Comparison of ENCODE assay signal across 13 cellular contexts in the genomic region with DNA sequence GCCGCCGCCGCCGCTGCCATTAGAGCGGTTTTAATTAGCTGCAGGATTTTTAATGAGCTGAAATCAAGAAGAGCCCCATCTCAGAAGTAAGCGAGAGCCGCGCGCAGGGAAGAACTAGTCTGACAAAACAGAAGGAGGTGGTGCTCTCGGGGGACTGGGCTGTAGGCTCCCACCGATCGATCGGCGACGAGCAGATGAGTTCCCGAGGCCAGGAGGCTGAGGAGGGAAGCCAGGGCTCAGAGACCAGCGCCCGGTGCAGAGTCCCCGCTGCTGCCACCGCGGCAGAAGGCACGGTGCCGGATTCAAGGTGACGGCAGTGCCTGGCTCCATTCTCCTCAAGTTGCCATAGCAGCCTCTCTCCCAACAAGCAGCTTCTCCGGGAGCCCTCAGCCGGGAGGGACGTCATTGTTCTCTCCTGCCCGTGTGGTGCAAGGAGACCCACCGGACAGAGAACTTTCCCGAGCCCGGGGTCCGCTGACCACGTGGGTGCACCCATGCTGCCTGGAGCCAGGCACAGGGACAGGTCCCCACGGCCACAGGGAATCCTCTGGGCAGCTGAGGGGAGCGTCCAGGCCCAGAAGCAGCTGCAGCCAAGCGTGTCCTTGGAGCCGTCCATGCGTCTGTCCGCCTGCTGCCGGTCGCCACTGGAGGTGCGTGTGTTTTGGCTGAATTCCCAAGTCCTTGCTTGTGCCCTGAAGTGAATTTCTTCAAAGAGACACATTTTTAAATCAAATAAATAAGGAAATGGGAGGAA.
DNase-seq lines count a peak whose midpoint lies in the region; FAIRE-seq and TF ChIP-seq lines count a peak whose summit lies in the region.
"Had no signal": no experiment of that assay in that cellular context is flagged by ENCODE, and none has a peak within 500 bp of the region (broad histone marks: within the 10 kb centered on the region; RNA-seq: fewer than 3 reads in every experiment).

No MANE protein-coding gene starts in this region.

- H3K9me3 Mint-ChIP-seq in activated T-helper 2 cell treated with anti-CD3 and anti-CD28 coated beads, Interferon-gamma antibody, Interleukin-2, Interleukin-4, amounts not matched to agents 10 μg/mL and 5 μg/mL and 100 μg/mL, durations not matched to agents 14 hours and 24 hours and 36 hours = no peaks in the 10 kb centered on the region
- H3K9me3 Mint-ChIP-seq: activated naive CD4-positive, alpha-beta T cell treated with anti-CD3 and anti-CD28 coated beads, Interleukin-2, amount 50 U/mL, for 72 hours; central memory CD8-positive, alpha-beta T cell had no signal

- no peak overlapping the region for H3K4me3 Mint-ChIP-seq in activated T-helper 2 cell treated with anti-CD3 and anti-CD28 coated beads, Interferon-gamma antibody, Interleukin-2, Interleukin-4, amounts not matched to agents 10 μg/mL and 5 μg/mL and 100 μg/mL, durations not matched to agents 14 hours and 24 hours and 36 hours (ENCODE audit: low read depth)
- H3K4me3 Mint-ChIP-seq: central memory CD8-positive, alpha-beta T cell; HFFc6 had no signal

- POLR2A ChIA-PET in endothelial cell of umbilical vein (lab: Charles Lee) = no interaction called here

- H2AFZ ChIP-seq in endothelial cell of umbilical vein (ENCODE audit: low read depth, low read length) = no peak overlapping the region

- dilution Hi-C loops in endothelial cell of umbilical vein (cut with MboI; ENCODE audit: extremely low pct_ligation_motif_present, low sequenced_read_pairs) = no loop called here

- CTCF ChIA-PET in endothelial cell of umbilical vein (lab: Charles Lee) = no interaction called here

- no peaks in the 10 kb centered on the region for H3K27me3 ChIP-seq in endothelial cell of umbilical vein (ENCODE audit: control insufficient read depth in 2 of 2, insufficient read depth in 2 of 2, low read length in 2 of 2)
- H3K27me3 ChIP-seq: upper lobe of left lung had no signal

- no peaks in the 10 kb centered on the region for H3K4me1 ChIP-seq in endothelial cell of umbilical vein (ENCODE audit: control insufficient read depth, extremely low read depth, insufficient read depth, low read length)
- H3K4me1 ChIP-seq: upper lobe of left lung had no signal

- H3K4me3 ChIP-seq in endothelial cell of umbilical vein (replicated peaks in 1 of 3; ENCODE audit: insufficient read depth in 1 of 3, low read depth in 1 of 3, low read length in 3 of 3) = no peak overlapping the region
- H3K4me3 ChIP-seq: esophagus muscularis mucosa, upper lobe of left lung had no signal

- no peaks in the 10 kb centered on the region for H3K9me3 ChIP-seq in endothelial cell of umbilical vein (replicated peaks; ENCODE audit: control insufficient read depth, insufficient read depth, low read length)
- H3K9me3 ChIP-seq: esophagus muscularis mucosa, upper lobe of left lung had no signal

- TF ChIP-seq CTCF in endothelial cell of umbilical vein (IDR thresholded peaks at IDR 0.05; ENCODE audit: extremely low read depth in 1 of 2, insufficient read depth in 1 of 2, low read depth in 1 of 2, low read length in 2 of 2) = no peak

- no peak overlapping the region for H3K27ac Mint-ChIP-seq in activated T-helper 2 cell treated with anti-CD3 and anti-CD28 coated beads, Interferon-gamma antibody, Interleukin-2, Interleukin-4, amounts not matched to agents 10 μg/mL and 5 μg/mL and 100 μg/mL, durations not matched to agents 14 hours and 24 hours and 36 hours
- H3K27ac Mint-ChIP-seq: activated naive CD4-positive, alpha-beta T cell treated with anti-CD3 and anti-CD28 coated beads, Interleukin-2, amount 50 U/mL, for 72 hours; HFFc6 had no signal

- H3K4me1 Mint-ChIP-seq in activated T-helper 2 cell treated with anti-CD3 and anti-CD28 coated beads, Interferon-gamma antibody, Interleukin-2, Interleukin-4, amounts not matched to agents 10 μg/mL and 5 μg/mL and 100 μg/mL, durations not matched to agents 14 hours and 24 hours and 36 hours (ENCODE audit: low read depth) = no peaks in the 10 kb centered on the region
- H3K4me1 Mint-ChIP-seq: central memory CD8-positive, alpha-beta T cell had no signal

- TF ChIP-seq POLR2A in endothelial cell of umbilical vein (IDR thresholded peaks at IDR 0.05; ENCODE audit: low read depth, low read length) = no peak

- no peaks in the 10 kb centered on the region for H4K20me1 ChIP-seq in endothelial cell of umbilical vein (replicated peaks; ENCODE audit: control insufficient read depth, extremely low read depth, insufficient read depth, low read length)

- H3K4me2 ChIP-seq in endothelial cell of umbilical vein (ENCODE audit: insufficient read depth, low read length) = no peak overlapping the region

- FAIRE-seq in endothelial cell of umbilical vein (lab: Jason Lieb, UNC) = no peak

- DNase-seq in NCI-H1436 (lab: John Stamatoyannopoulos, UW) (peak; percentile 30), NCI-H1436 treated with DMSO at 0.1 percent for 48 hours (lab: John Stamatoyannopoulos, UW) (no peak), NCI-H2227 treated with DMSO at 0.1 percent for 48 hours (lab: John Stamatoyannopoulos, UW) (peak; percentile 63), endothelial cell of umbilical vein (ENCODE audit: low read depth, low spot score) (no peak), posterior vena cava (ENCODE audit: low spot score) (peak; percentile 74), SIG-M5 treated with dmso at 0.1 percent for 504 hours (lab: John Stamatoyannopoulos, UW; ENCODE audit: unreplicated experiment) (no peak), epidermal melanocyte (ENCODE audit: insufficient read length, low spot score) (no peak)
- no peak for DNase-seq in activated T-helper 2 cell treated with anti-CD3 and anti-CD28 coated beads, Interferon-gamma antibody, Interleukin-2, Interleukin-4, amounts not matched to agents 10 μg/mL and 5 μg/mL and 100 μg/mL, durations not matched to agents 14 hours and 24 hours and 36 hours (ENCODE audit: low spot score)

- intact Hi-C loops in endothelial cell of umbilical vein (cut with micrococcal nuclease) = loop anchor here (10.0 kb wide), 1 partner anchor 250 kb away; no protein-coding TSS in a partner anchor
- intact Hi-C loops in posterior vena cava (cut with DNase I) = loop anchor here in 1 of 2 donors (5.0 kb wide), 1 partner anchor 467 kb away; no protein-coding TSS in a partner anchor
- intact Hi-C loops in activated T-helper 2 cell treated with anti-CD3 and anti-CD28 coated beads, Interferon-gamma antibody, Interleukin-2, Interleukin-4, amounts not matched to agents 10 μg/mL and 5 μg/mL and 100 μg/mL, durations not matched to agents 14 hours and 24 hours and 36 hours (cut with micrococcal nuclease) = no loop called here

- H3K9ac ChIP-seq in endothelial cell of umbilical vein (replicated peaks; ENCODE audit: extremely low read depth, insufficient read depth, low read length) = no peak overlapping the region

- no peaks in the 10 kb centered on the region for H3K36me3 Mint-ChIP-seq in activated T-helper 2 cell treated with anti-CD3 and anti-CD28 coated beads, Interferon-gamma antibody, Interleukin-2, Interleukin-4, amounts not matched to agents 10 μg/mL and 5 μg/mL and 100 μg/mL, durations not matched to agents 14 hours and 24 hours and 36 hours (ENCODE audit: low read depth)
- H3K36me3 Mint-ChIP-seq: activated naive CD4-positive, alpha-beta T cell treated with anti-CD3 and anti-CD28 coated beads, Interleukin-2, amount 50 U/mL, for 72 hours had no signal

- H3K36me3 ChIP-seq in endothelial cell of umbilical vein (ENCODE audit: control insufficient read depth in 2 of 2, extremely low read depth in 1 of 2, insufficient read depth in 2 of 2, low read length in 2 of 2) = no peaks in the 10 kb centered on the region
- H3K36me3 ChIP-seq: esophagus muscularis mucosa, upper lobe of left lung had no signal

- no peak overlapping the region for H3K27ac ChIP-seq in endothelial cell of umbilical vein (ENCODE audit: insufficient read depth, low read depth, low read length)
- H3K27ac ChIP-seq: esophagus muscularis mucosa, upper lobe of left lung had no signal

- H3K9me1 ChIP-seq in endothelial cell of umbilical vein (replicated peaks; ENCODE audit: control insufficient read depth, extremely low read depth, insufficient read depth, low read length) = no peaks in the 10 kb centered on the region

- H3K79me2 ChIP-seq in endothelial cell of umbilical vein (ENCODE audit: control insufficient read depth, insufficient read depth, low read length) = no peaks in the 10 kb centered on the region

- peaks cover 3% of the 10 kb centered on the region for H3K27me3 Mint-ChIP-seq in activated T-helper 2 cell treated with anti-CD3 and anti-CD28 coated beads, Interferon-gamma antibody, Interleukin-2, Interleukin-4, amounts not matched to agents 10 μg/mL and 5 μg/mL and 100 μg/mL, durations not matched to agents 14 hours and 24 hours and 36 hours (ENCODE audit: low read depth)

- no TSS peak for BruUV-seq in endothelial cell of umbilical vein (replicated peaks; lab: Mats Ljungman, UMichigan)

TF ChIP-seq in endothelial cell of umbilical vein, 7 proteins besides CTCF, POLR2A, EP300 and RAD21:
- TF ChIP-seq MYC (IDR thresholded peaks at IDR 0.05; ENCODE audit: low read depth, low read length) = no peak
- TF ChIP-seq EZH2 (IDR thresholded peaks at IDR 0.05; ENCODE audit: borderline replicate concordance, low read depth, low read length, severe bottlenecking) = peak; percentile 34

Comparison
In these comparisons a context has a peak if more than half of its experiments do, and no peak if none do; other contexts are left out.
1. DNase-seq: peak in NCI-H1436 (single experiment), NCI-H2227 treated with DMSO at 0.1 percent for 48 hours (single experiment) and posterior vena cava (single experiment); none in NCI-H1436 treated with DMSO at 0.1 percent for 48 hours (single experiment), endothelial cell of umbilical vein (single experiment), SIG-M5 treated with dmso at 0.1 percent for 504 hours (single experiment), epidermal melanocyte (single experiment) and activated T-helper 2 cell treated with anti-CD3 and anti-CD28 coated beads, Interferon-gamma antibody, Interleukin-2, Interleukin-4, amounts not matched to agents 10 μg/mL and 5 μg/mL and 100 μg/mL, durations not matched to agents 14 hours and 24 hours and 36 hours (single experiment).